ENCODE assay signal across 26 cellular contexts in genomic region chr5:58015175-58015574, GRCh38.
"Had no signal": no experiment of that assay in that cellular context is flagged by ENCODE, and none has a peak within 500 bp of the region (broad histone marks: within the 10 kb centered on the region; RNA-seq: fewer than 3 reads in every experiment).

No MANE protein-coding gene starts in this region.

- H3K4me3 ChIP-seq: ascending aorta, cardiac muscle cell, MG63, Peyer's patch had no signal

- H3K9me3 Mint-ChIP-seq: activated CD8-positive, alpha-beta T cell treated with anti-CD3 and anti-CD28 coated beads for 36 hours; activated naive CD4-positive, alpha-beta T cell treated with anti-CD3 and anti-CD28 coated beads, Interleukin-2, amount 50 U/mL, for 24 hours; IgD-negative memory B cell; T-helper 1 cell treated with Interleukin-12 subunit alpha and Interleukin-12 subunit beta and Interleukin-4 antibody, amounts not matched to agents 30 μg/mL and 1 μg/mL, for 36 hours had no signal

- H3K4me3 Mint-ChIP-seq: activated CD8-positive, alpha-beta T cell treated with anti-CD3 and anti-CD28 coated beads for 36 hours; activated naive CD4-positive, alpha-beta T cell treated with anti-CD3 and anti-CD28 coated beads, Interleukin-2, amount 50 U/mL, for 24 hours; brain; IgD-negative memory B cell; T-helper 1 cell treated with Interleukin-12 subunit alpha and Interleukin-12 subunit beta and Interleukin-4 antibody, amounts not matched to agents 30 μg/mL and 1 μg/mL, for 36 hours had no signal

- ATAC-seq: activated CD4-positive, CD25-positive, alpha-beta regulatory T cell treated with anti-CD3 and anti-CD28 coated beads, Interleukin-2, amount 50 U/mL, for 24 hours; activated CD8-positive, alpha-beta T cell treated with anti-CD3 and anti-CD28 coated beads for 36 hours had no signal

- H3K36me3 ChIP-seq: ascending aorta, cardiac muscle cell, MG63, Peyer's patch had no signal

- DNase-seq: activated CD4-positive, alpha-beta T cell treated with anti-CD3 and anti-CD28 coated beads for 4 hours; activated CD8-positive, alpha-beta memory T cell treated with anti-CD3 and anti-CD28 coated beads, Interleukin-2, amount 50 U/mL, for 4 hours; activated CD8-positive, alpha-beta T cell treated with anti-CD3 and anti-CD28 coated beads for 36 hours; activated naive CD4-positive, alpha-beta T cell; KG1; MG63; MV-4-11; NCI-H1092 treated with DMSO at 0.1 percent for 48 hours; NCI-H1417 treated with DMSO at 0.1 percent for 48 hours; NCI-H1694; NCI-H2029; NCI-H2107; NCI-H345; NCI-H510A; NCI-H526 treated with DMSO at 0.1 percent for 48 hours; NCI-H82; Peyer's patch; SHP77 treated with DMSO at 0.1 percent for 48 hours had no signal

- H3K36me3 Mint-ChIP-seq: activated naive CD4-positive, alpha-beta T cell treated with anti-CD3 and anti-CD28 coated beads, Interleukin-2, amount 50 U/mL, for 24 hours; brain; IgD-negative memory B cell had no signal

- H3K4me1 Mint-ChIP-seq: activated naive CD4-positive, alpha-beta T cell treated with anti-CD3 and anti-CD28 coated beads, Interleukin-2, amount 50 U/mL, for 24 hours had no signal

- H3K27ac Mint-ChIP-seq: activated CD8-positive, alpha-beta T cell treated with anti-CD3 and anti-CD28 coated beads for 36 hours; activated naive CD4-positive, alpha-beta T cell treated with anti-CD3 and anti-CD28 coated beads, Interleukin-2, amount 50 U/mL, for 24 hours; IgD-negative memory B cell; T-helper 1 cell treated with Interleukin-12 subunit alpha and Interleukin-12 subunit beta and Interleukin-4 antibody, amounts not matched to agents 30 μg/mL and 1 μg/mL, for 36 hours had no signal

- H3K27me3 Mint-ChIP-seq: activated CD8-positive, alpha-beta T cell treated with anti-CD3 and anti-CD28 coated beads for 36 hours; activated naive CD4-positive, alpha-beta T cell treated with anti-CD3 and anti-CD28 coated beads, Interleukin-2, amount 50 U/mL, for 24 hours; brain had no signal

- H3K27ac ChIP-seq: ascending aorta, cardiac muscle cell, Peyer's patch, RWPE1 had no signal

- H3K27me3 ChIP-seq: ascending aorta, cardiac muscle cell, MG63, Peyer's patch had no signal

- H3K4me1 ChIP-seq: ascending aorta, Peyer's patch had no signal

- H3K9me3 ChIP-seq: ascending aorta, MG63, Peyer's patch had no signal
